Comparison of ENCODE assay signal across 19 cellular contexts in genomic region chr13:39955560-39955959, GRCh38.
DNase-seq lines count a peak whose midpoint lies in the region; ATAC-seq and TF ChIP-seq lines count a peak whose summit lies in the region.
"Had no signal": no experiment of that assay in that cellular context is flagged by ENCODE, and none has a peak within 500 bp of the region (broad histone marks: within the 10 kb centered on the region; RNA-seq: fewer than 3 reads in every experiment).

No MANE protein-coding gene starts in this region.

- H3K4me1 ChIP-seq in neural progenitor cell (no peaks in the 10 kb centered on the region), HAP-1 (no peaks in the 10 kb centered on the region)
- H3K4me1 ChIP-seq: parathyroid adenoma, testis had no signal

- H3K36me3 Mint-ChIP-seq in activated naive CD8-positive, alpha-beta T cell = peaks cover 2% of the 10 kb centered on the region
- peaks cover 2% of the 10 kb centered on the region for H3K36me3 Mint-ChIP-seq in activated naive CD8-positive, alpha-beta T cell treated with anti-CD3 and anti-CD28 coated beads for 36 hours
- no peaks in the 10 kb centered on the region for H3K36me3 Mint-ChIP-seq in neural progenitor cell

- H3F3A ChIP-seq in neural progenitor cell (ENCODE audit: low read depth) = no peaks in the 10 kb centered on the region

- no peaks in the 10 kb centered on the region for H3K79me2 ChIP-seq in neural progenitor cell (ENCODE audit: low read depth)
- H3K79me2 ChIP-seq: parathyroid adenoma had no signal

- H2AFZ ChIP-seq in neural progenitor cell (replicated peaks) = no peak overlapping the region
- H2AFZ ChIP-seq: parathyroid adenoma had no signal

- no peak overlapping the region for H3K9ac ChIP-seq in neural progenitor cell
- H3K9ac ChIP-seq: parathyroid adenoma had no signal

- no peak overlapping the region for H3K27ac ChIP-seq in neural progenitor cell
- H3K27ac ChIP-seq: esophagus muscularis mucosa, heart right ventricle, parathyroid adenoma, RWPE1, testis had no signal

- H3K4me3 Mint-ChIP-seq in activated naive CD8-positive, alpha-beta T cell = no peak overlapping the region
- H3K4me3 Mint-ChIP-seq in activated naive CD8-positive, alpha-beta T cell treated with anti-CD3 and anti-CD28 coated beads for 36 hours = no peak overlapping the region
- H3K4me3 Mint-ChIP-seq in neural progenitor cell = no peak overlapping the region

- peaks cover 78% of the 10 kb centered on the region for H3K4me1 Mint-ChIP-seq in activated naive CD8-positive, alpha-beta T cell (ENCODE audit: low read depth)
- H3K4me1 Mint-ChIP-seq in activated naive CD8-positive, alpha-beta T cell treated with anti-CD3 and anti-CD28 coated beads for 36 hours = peaks cover 52% of the 10 kb centered on the region
- H3K4me1 Mint-ChIP-seq in neural progenitor cell = peaks cover 9% of the 10 kb centered on the region

- peaks cover 3% of the 10 kb centered on the region for H3K9me3 Mint-ChIP-seq in activated naive CD8-positive, alpha-beta T cell (ENCODE audit: low read depth)
- peaks cover 3% of the 10 kb centered on the region for H3K9me3 Mint-ChIP-seq in activated naive CD8-positive, alpha-beta T cell treated with anti-CD3 and anti-CD28 coated beads for 36 hours
- no peaks in the 10 kb centered on the region for H3K9me3 Mint-ChIP-seq in neural progenitor cell
- H3K9me3 Mint-ChIP-seq: activated T-helper 1 cell treated with anti-CD3 and anti-CD28 coated beads, Interleukin-12 subunit alpha, Interleukin-12 subunit beta, Interleukin-2, Interleukin-4 antibody, amounts not matched to agents 30 ng/mL and 10 ng/mL and 1 ng/mL, durations not matched to agents 14 hours and 24 hours and 36 hours had no signal

- ATAC-seq in GM21825 (IDR thresholded peaks at IDR 0.05; ENCODE audit: unreplicated experiment) (peak; percentile 25), HG03457 (IDR thresholded peaks at IDR 0.05; ENCODE audit: unreplicated experiment) (peak; percentile 39)
- ATAC-seq: HCT116, heart right ventricle had no signal

- no peaks in the 10 kb centered on the region for H3K36me3 ChIP-seq in neural progenitor cell
- no peaks in the 10 kb centered on the region for H3K36me3 ChIP-seq in HAP-1 (replicated peaks)
- H3K36me3 ChIP-seq: esophagus muscularis mucosa, heart right ventricle had no signal

- peak overlapping the region; percentile 87 for H3K27ac Mint-ChIP-seq in activated naive CD8-positive, alpha-beta T cell
- H3K27ac Mint-ChIP-seq in activated naive CD8-positive, alpha-beta T cell treated with anti-CD3 and anti-CD28 coated beads for 36 hours = no peak overlapping the region
- no peak overlapping the region for H3K27ac Mint-ChIP-seq in neural progenitor cell

- no peaks in the 10 kb centered on the region for H3K27me3 Mint-ChIP-seq in activated naive CD8-positive, alpha-beta T cell
- H3K27me3 Mint-ChIP-seq in activated naive CD8-positive, alpha-beta T cell treated with anti-CD3 and anti-CD28 coated beads for 36 hours = no peaks in the 10 kb centered on the region
- no peaks in the 10 kb centered on the region for H3K27me3 Mint-ChIP-seq in neural progenitor cell (ENCODE audit: insufficient read depth, low read depth)

- H3K4me2 ChIP-seq in neural progenitor cell = no peak overlapping the region

- H3K27me3 ChIP-seq in neural progenitor cell = no peaks in the 10 kb centered on the region
- H3K27me3 ChIP-seq in HAP-1 (ENCODE audit: low read depth) = no peaks in the 10 kb centered on the region
- H3K27me3 ChIP-seq: esophagus muscularis mucosa, heart right ventricle, testis had no signal

- H3K9me3 ChIP-seq in neural progenitor cell (ENCODE audit: low read depth) = no peaks in the 10 kb centered on the region
- no peaks in the 10 kb centered on the region for H3K9me3 ChIP-seq in HAP-1
- H3K9me3 ChIP-seq: esophagus muscularis mucosa, heart right ventricle, testis had no signal

- H3K4me3 ChIP-seq in neural progenitor cell (no peak overlapping the region), HAP-1 (no peak overlapping the region)
- H3K4me3 ChIP-seq: esophagus muscularis mucosa, heart right ventricle, testis had no signal

- no peaks in the 10 kb centered on the region for H4K20me1 ChIP-seq in neural progenitor cell (ENCODE audit: low read depth)

- no peak for DNase-seq in activated naive CD8-positive, alpha-beta T cell treated with anti-CD3 and anti-CD28 coated beads for 36 hours
- DNase-seq in NCI-H2227 treated with DMSO at 0.1 percent for 48 hours (lab: John Stamatoyannopoulos, UW) (no peak), neural progenitor cell (ENCODE audit: low spot score) (no peak), DMS79 (lab: John Stamatoyannopoulos, UW) (no peak), HAP-1 (ENCODE audit: low spot score in 2 of 2) (no peak)
- DNase-seq: heart right ventricle, Kasumi-1, kidney glomerular epithelial cell, NCI-H1694, NCI-H526 treated with DMSO at 0.1 percent for 48 hours, testis had no signal

- in situ Hi-C loops in HAP-1 (cut with MboI; ENCODE audit: low sequenced_read_pairs) = no loop called here

- no peak for TF ChIP-seq CTCF in neural progenitor cell (IDR thresholded peaks at IDR 0.05)
